1 cellular context compared by ENCODE assay signal in the genomic region with DNA sequence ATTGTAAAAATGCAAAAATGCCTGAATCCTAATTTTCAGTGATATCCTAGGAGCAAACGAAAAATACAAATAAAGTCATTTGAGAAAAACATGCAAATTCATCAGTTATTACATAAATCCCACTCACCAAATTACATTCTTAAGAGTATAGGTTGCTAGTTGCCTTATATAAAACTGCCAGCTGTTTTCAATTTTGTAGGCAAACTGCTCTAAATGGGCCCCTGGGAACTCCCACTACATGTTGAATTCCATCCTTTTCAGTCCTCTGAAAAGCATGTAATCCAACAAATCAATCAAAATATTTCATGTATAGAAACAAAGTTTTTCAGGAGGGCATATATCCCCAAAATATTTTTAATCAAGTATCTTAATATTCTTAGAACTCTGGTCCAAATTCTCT.
TF ChIP-seq lines count a peak whose summit lies in the region.

No MANE protein-coding gene starts in this region.

TF ChIP-seq in IMR-90, 13 proteins besides CTCF, POLR2A, EP300 and RAD21:
- TF ChIP-seq FOS (IDR thresholded peaks at IDR 0.05; ENCODE audit: low read depth, low read length), result no peak
- TF ChIP-seq SMC3 (IDR thresholded peaks at IDR 0.05; ENCODE audit: low read depth, low read length), result no peak
- no peak for TF ChIP-seq CEBPB (IDR thresholded peaks at IDR 0.05; ENCODE audit: low read depth, low read length)
- no peak for TF ChIP-seq MXI1 (IDR thresholded peaks at IDR 0.05; ENCODE audit: borderline replicate concordance, low read depth, low read length)
- TF ChIP-seq CHD1 (IDR thresholded peaks at IDR 0.05; ENCODE audit: low read depth, low read length), result no peak
- TF ChIP-seq RFX5 (IDR thresholded peaks at IDR 0.05; ENCODE audit: low read depth, low read length), result no peak
- TF ChIP-seq MAZ (IDR thresholded peaks at IDR 0.05; ENCODE audit: borderline replicate concordance, low read depth, low read length), result no peak
- no peak for TF ChIP-seq RCOR1 (IDR thresholded peaks at IDR 0.05; ENCODE audit: insufficient replicate concordance, low read length)
- TF ChIP-seq, protein P1, sequence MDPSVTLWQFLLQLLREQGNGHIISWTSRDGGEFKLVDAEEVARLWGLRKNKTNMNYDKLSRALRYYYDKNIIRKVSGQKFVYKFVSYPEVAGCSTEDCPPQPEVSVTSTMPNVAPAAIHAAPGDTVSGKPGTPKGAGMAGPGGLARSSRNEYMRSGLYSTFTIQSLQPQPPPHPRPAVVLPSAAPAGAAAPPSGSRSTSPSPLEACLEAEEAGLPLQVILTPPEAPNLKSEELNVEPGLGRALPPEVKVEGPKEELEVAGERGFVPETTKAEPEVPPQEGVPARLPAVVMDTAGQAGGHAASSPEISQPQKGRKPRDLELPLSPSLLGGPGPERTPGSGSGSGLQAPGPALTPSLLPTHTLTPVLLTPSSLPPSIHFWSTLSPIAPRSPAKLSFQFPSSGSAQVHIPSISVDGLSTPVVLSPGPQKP (IDR thresholded peaks at IDR 0.05; ENCODE audit: borderline replicate concordance, low read depth, low read length), result no peak
- no peak for TF ChIP-seq MAFK (IDR thresholded peaks at IDR 0.05; ENCODE audit: low read depth, low read length)
- TF ChIP-seq NFE2L2 (IDR thresholded peaks at IDR 0.05; ENCODE audit: low read depth, low read length), result no peak
- TF ChIP-seq BHLHE40 (IDR thresholded peaks at IDR 0.05; ENCODE audit: low read depth, low read length), result no peak
- TF ChIP-seq, protein P2, sequence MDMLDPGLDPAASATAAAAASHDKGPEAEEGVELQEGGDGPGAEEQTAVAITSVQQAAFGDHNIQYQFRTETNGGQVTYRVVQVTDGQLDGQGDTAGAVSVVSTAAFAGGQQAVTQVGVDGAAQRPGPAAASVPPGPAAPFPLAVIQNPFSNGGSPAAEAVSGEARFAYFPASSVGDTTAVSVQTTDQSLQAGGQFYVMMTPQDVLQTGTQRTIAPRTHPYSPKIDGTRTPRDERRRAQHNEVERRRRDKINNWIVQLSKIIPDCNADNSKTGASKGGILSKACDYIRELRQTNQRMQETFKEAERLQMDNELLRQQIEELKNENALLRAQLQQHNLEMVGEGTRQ (IDR thresholded peaks at IDR 0.05; ENCODE audit: low read depth, low read length), result no peak
